In genomic region chr10:3917392-3917791, GRCh38 we compare ENCODE assay signal across 4 cellular contexts.
DNase-seq lines count a peak whose midpoint lies in the region; ATAC-seq, FAIRE-seq and TF ChIP-seq lines count a peak whose summit lies in the region.
"Not testable (repeated sequence)": the region's sequence is repeated elsewhere in the genome, so short reads cannot be mapped to it uniquely, and the experiment has no call there.

No MANE protein-coding gene starts in this region.

- not testable (repeated sequence) for TF ChIP-seq CTCF in Panc1 (IDR thresholded peaks at IDR 0.05); K562 (IDR thresholded peaks at IDR 0.05 in 2 of 3, conservative IDR thresholded peaks at IDR 0.05 in 1 of 3; ENCODE audit: insufficient read depth in 2 of 3, low read depth in 1 of 3, low read length in 3 of 3); endodermal cell (conservative IDR thresholded peaks at IDR 0.05)

- H3K4me2 ChIP-seq in K562 (ENCODE audit: insufficient read depth, low read length): not testable (repeated sequence)

- in situ Hi-C loops in Panc1 (cut with HindIII; ENCODE audit: low pct_unique_long_range_greater_than_20kb, low sequenced_read_pairs); K562 (cut with MboI): not testable (repeated sequence)

- BruUV-seq in Panc1 (replicated peaks; lab: Mats Ljungman, UMichigan); K562 (replicated peaks; lab: Mats Ljungman, UMichigan): not testable (repeated sequence)

- H3K79me2 ChIP-seq in K562 (ENCODE audit: control insufficient read depth, insufficient read depth, low read length): not testable (repeated sequence)

- H3K4me1 ChIP-seq in Panc1 (ENCODE audit: control insufficient read depth, insufficient read depth, low read length); K562 (replicated peaks in 1 of 2; ENCODE audit: control insufficient read depth in 2 of 2, insufficient read depth in 2 of 2, low read length in 2 of 2); endodermal cell (ENCODE audit: control insufficient read depth, insufficient read depth, low read length): not testable (repeated sequence)

- H3K4me3 ChIP-seq in Panc1 (ENCODE audit: low read depth in 2 of 2, low read length in 2 of 2); K562: not testable (repeated sequence)
- H3K4me3 ChIP-seq in endodermal cell (ENCODE audit: low read length): peak overlapping the region; percentile 62

- not testable (repeated sequence) for DNase-seq in Panc1 (ENCODE audit: low read depth, low spot score); activated CD8-positive, alpha-beta T cell treated with anti-CD3 and anti-CD28 coated beads, Interleukin-2, amount 10 ng/mL, durations not matched to agents 7 days and 5 days; K562 (ENCODE audit: extremely low read depth in 1 of 4, low spot score in 3 of 4); endodermal cell

- H3K9me1 ChIP-seq in K562 (ENCODE audit: control insufficient read depth, insufficient read depth, low read length): not testable (repeated sequence)

- not testable (repeated sequence) for H3K27me3 Mint-ChIP-seq in activated CD8-positive, alpha-beta T cell treated with anti-CD3 and anti-CD28 coated beads, Interleukin-2, amount 10 ng/mL, durations not matched to agents 7 days and 5 days (ENCODE audit: low read depth); endodermal cell (ENCODE audit: insufficient read depth)

- intact Hi-C loops in Panc1 (cut with micrococcal nuclease; ENCODE audit: unreplicated experiment); K562 (cut with micrococcal nuclease): not testable (repeated sequence)

- H3K9ac ChIP-seq in K562 (ENCODE audit: insufficient read depth in 1 of 2, low read depth in 2 of 2, low read length in 2 of 2); endodermal cell (ENCODE audit: extremely low read depth, low read length, poor library complexity, severe bottlenecking): not testable (repeated sequence)

- peaks cover 16% of the 10 kb centered on the region for H3K9me3 Mint-ChIP-seq in activated CD8-positive, alpha-beta T cell treated with anti-CD3 and anti-CD28 coated beads, Interleukin-2, amount 10 ng/mL, durations not matched to agents 7 days and 5 days (ENCODE audit: insufficient read depth)
- H3K9me3 Mint-ChIP-seq in endodermal cell: peaks cover 16% of the 10 kb centered on the region

- not testable (repeated sequence) for H3K27me3 ChIP-seq in Panc1 (ENCODE audit: control insufficient read depth, insufficient read depth, low read length); K562 (ENCODE audit: control insufficient read depth in 2 of 2, insufficient read depth in 2 of 2, low read length in 2 of 2); endodermal cell (ENCODE audit: control insufficient read depth, insufficient read depth, low read length, poor library complexity, severe bottlenecking)

- not testable (repeated sequence) for H3K4me3 Mint-ChIP-seq in activated CD8-positive, alpha-beta T cell treated with anti-CD3 and anti-CD28 coated beads, Interleukin-2, amount 10 ng/mL, durations not matched to agents 7 days and 5 days; endodermal cell

- not testable (repeated sequence) for H4K20me1 ChIP-seq in K562 (replicated peaks; ENCODE audit: control insufficient read depth, insufficient read depth, low read length)

- POLR2A ChIA-PET in Panc1 (lab: Charles Lee); activated CD8-positive, alpha-beta T cell treated with anti-CD3 and anti-CD28 coated beads, Interleukin-2, amount 10 ng/mL, durations not matched to agents 7 days and 5 days (lab: Charles Lee); K562 (lab: Yijun Ruan, JAX): not testable (repeated sequence)

- H3K27ac ChIP-seq in Panc1 (ENCODE audit: low read length): peak overlapping the region; percentile 18; the same call in 1 of the 2 replicates
- not testable (repeated sequence) for H3K27ac ChIP-seq in K562 (ENCODE audit: extremely low read depth, low read depth, low read length); endodermal cell (ENCODE audit: low read depth, low read length)

- H3K27ac Mint-ChIP-seq in activated CD8-positive, alpha-beta T cell treated with anti-CD3 and anti-CD28 coated beads, Interleukin-2, amount 10 ng/mL, durations not matched to agents 7 days and 5 days: peak overlapping the region; percentile 9
- not testable (repeated sequence) for H3K27ac Mint-ChIP-seq in endodermal cell

- H3K36me3 Mint-ChIP-seq in activated CD8-positive, alpha-beta T cell treated with anti-CD3 and anti-CD28 coated beads, Interleukin-2, amount 10 ng/mL, durations not matched to agents 7 days and 5 days (ENCODE audit: low read depth); endodermal cell (ENCODE audit: low read depth): not testable (repeated sequence)

- not testable (repeated sequence) for FAIRE-seq in K562 (lab: Jason Lieb, UNC)

- not testable (repeated sequence) for H3K36me3 ChIP-seq in Panc1 (ENCODE audit: control insufficient read depth, insufficient read depth, low read length); K562 (ENCODE audit: control insufficient read depth, insufficient read depth, low read length); endodermal cell (ENCODE audit: control insufficient read depth, insufficient read depth, low read length)

- 45% methylated on average over 4 of the region's 6 CpGs for WGBS in K562 (ENCODE audit: insufficient coverage, low coverage, missing lambda C conversion rate)
- WGBS in endodermal cell (ENCODE audit: insufficient coverage in 1 of 2, insufficient read length in 1 of 2), 2 experiments: 86% methylated on average over 5 of the region's 6 CpGs; no CpG with 5 or more reads in 1 of the 2 experiments

- H3K9me3 ChIP-seq in Panc1 (ENCODE audit: control insufficient read depth, insufficient read depth, low read depth, low read length); K562 (replicated peaks; ENCODE audit: control insufficient read depth, insufficient read depth, low read depth, low read length): not testable (repeated sequence)
- peaks cover 20% of the 10 kb centered on the region for H3K9me3 ChIP-seq in endodermal cell (ENCODE audit: control insufficient read depth, low read length)

- not testable (repeated sequence) for TF ChIP-seq POLR2A in K562 (conservative IDR thresholded peaks at IDR 0.05)

- H2AFZ ChIP-seq in K562 (ENCODE audit: low read depth, low read length): not testable (repeated sequence)

- peaks cover 13% of the 10 kb centered on the region for H3K4me1 Mint-ChIP-seq in activated CD8-positive, alpha-beta T cell treated with anti-CD3 and anti-CD28 coated beads, Interleukin-2, amount 10 ng/mL, durations not matched to agents 7 days and 5 days (ENCODE audit: low read depth)
- H3K4me1 Mint-ChIP-seq in endodermal cell: not testable (repeated sequence)

- CTCF ChIA-PET in Panc1 (lab: Charles Lee); activated CD8-positive, alpha-beta T cell treated with anti-CD3 and anti-CD28 coated beads, Interleukin-2, amount 10 ng/mL, durations not matched to agents 7 days and 5 days (lab: Charles Lee); K562 (lab: Yijun Ruan, JAX; ENCODE audit: low intra/inter-chr PET ratio): not testable (repeated sequence)

- not testable (repeated sequence) for ATAC-seq in Panc1; activated CD8-positive, alpha-beta T cell treated with anti-CD3 and anti-CD28 coated beads, Interleukin-2, amount 10 ng/mL, durations not matched to agents 7 days and 5 days; K562

- TF ChIP-seq RAD21 in K562 (CRISPR knock-in tag; conservative IDR thresholded peaks at IDR 0.05 in 1 of 2, IDR thresholded peaks at IDR 0.05 in 1 of 2): not testable (repeated sequence)

- not testable (repeated sequence) for TF ChIP-seq EP300 in K562 (IDR thresholded peaks at IDR 0.05; ENCODE audit: low read length)
